1 cellular context compared by ENCODE assay signal in the genomic region with DNA sequence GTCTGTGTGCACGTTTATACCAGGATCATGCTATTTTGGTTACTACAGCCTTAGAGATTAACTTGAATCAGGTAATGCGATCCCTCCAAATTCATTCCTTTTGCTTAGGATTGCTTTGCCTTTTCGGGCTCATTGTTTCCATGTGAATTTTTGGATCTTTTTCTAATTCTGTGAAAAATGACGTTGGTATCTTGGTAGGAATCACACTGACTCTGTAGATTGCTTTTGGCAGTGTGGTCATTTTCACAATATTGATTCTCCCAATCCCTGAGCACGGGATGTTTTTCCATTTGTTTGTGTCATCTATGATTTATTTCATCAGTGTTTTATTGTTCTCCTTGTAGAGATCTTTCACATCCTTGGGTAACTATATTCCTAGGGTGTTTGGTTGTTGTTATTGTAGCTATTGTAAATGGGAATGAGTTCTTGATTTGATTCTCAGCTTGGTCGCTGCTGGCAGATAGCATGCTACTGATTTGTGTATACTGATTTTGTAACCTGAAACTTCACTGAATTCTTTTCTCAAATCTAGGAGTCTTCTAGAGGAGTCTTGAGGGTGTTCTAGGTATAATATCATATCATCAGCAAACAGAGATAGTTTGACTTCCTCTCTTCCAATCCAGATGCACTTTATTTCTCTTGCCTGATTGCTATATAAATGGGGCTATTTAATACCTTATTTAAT.
TF ChIP-seq lines count a peak whose summit lies in the region.

No MANE protein-coding gene starts in this region.

TF ChIP-seq in GM23338, 12 proteins besides CTCF, POLR2A, EP300 and RAD21 (continued from another document):
- TF ChIP-seq, protein P1, sequence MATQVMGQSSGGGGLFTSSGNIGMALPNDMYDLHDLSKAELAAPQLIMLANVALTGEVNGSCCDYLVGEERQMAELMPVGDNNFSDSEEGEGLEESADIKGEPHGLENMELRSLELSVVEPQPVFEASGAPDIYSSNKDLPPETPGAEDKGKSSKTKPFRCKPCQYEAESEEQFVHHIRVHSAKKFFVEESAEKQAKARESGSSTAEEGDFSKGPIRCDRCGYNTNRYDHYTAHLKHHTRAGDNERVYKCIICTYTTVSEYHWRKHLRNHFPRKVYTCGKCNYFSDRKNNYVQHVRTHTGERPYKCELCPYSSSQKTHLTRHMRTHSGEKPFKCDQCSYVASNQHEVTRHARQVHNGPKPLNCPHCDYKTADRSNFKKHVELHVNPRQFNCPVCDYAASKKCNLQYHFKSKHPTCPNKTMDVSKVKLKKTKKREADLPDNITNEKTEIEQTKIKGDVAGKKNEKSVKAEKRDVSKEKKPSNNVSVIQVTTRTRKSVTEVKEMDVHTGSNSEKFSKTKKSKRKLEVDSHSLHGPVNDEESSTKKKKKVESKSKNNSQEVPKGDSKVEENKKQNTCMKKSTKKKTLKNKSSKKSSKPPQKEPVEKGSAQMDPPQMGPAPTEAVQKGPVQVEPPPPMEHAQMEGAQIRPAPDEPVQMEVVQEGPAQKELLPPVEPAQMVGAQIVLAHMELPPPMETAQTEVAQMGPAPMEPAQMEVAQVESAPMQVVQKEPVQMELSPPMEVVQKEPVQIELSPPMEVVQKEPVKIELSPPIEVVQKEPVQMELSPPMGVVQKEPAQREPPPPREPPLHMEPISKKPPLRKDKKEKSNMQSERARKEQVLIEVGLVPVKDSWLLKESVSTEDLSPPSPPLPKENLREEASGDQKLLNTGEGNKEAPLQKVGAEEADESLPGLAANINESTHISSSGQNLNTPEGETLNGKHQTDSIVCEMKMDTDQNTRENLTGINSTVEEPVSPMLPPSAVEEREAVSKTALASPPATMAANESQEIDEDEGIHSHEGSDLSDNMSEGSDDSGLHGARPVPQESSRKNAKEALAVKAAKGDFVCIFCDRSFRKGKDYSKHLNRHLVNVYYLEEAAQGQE (IDR thresholded peaks at IDR 0.05; ENCODE audit: unreplicated experiment): no peak
